In genomic region chr2:233265899-233266431, GRCh38 we compare ENCODE assay signal across 20 cellular contexts. TPM values are rescaled to one million over a fixed set of nuclear protein-coding genes. Genes with fewer than 3 reads are reported as not detected.
A peak's percentile ranks its signal among the peaks of the same experiment; 100 is the strongest.
DNase-seq lines count a peak whose midpoint lies in the region; ATAC-seq and TF ChIP-seq lines count a peak whose summit lies in the region.
"Had no signal": no experiment of that assay in that cellular context is flagged by ENCODE, and none has a peak within 500 bp of the region (broad histone marks: within the 10 kb centered on the region; RNA-seq: fewer than 3 reads in every experiment).

No MANE protein-coding gene starts in this region.

- no peak for ATAC-seq in activated T-helper 17 cell treated with anti-CD3 and anti-CD28 coated beads, Interleukin-2, amount 50 U/mL, for 72 hours (replicated peaks)
- no peak for ATAC-seq in naive thymus-derived CD4-positive, alpha-beta T cell
- ATAC-seq in GM21737 (IDR thresholded peaks at IDR 0.05; ENCODE audit: unreplicated experiment) = no peak

- H3K4me1 Mint-ChIP-seq in CD4-positive, alpha-beta memory T cell = peaks cover 45 to 77% (median 68%) of the 10 kb centered on the region in 4 donors
- peaks cover 64% of the 10 kb centered on the region for H3K4me1 Mint-ChIP-seq in activated T-helper 17 cell treated with anti-CD3 and anti-CD28 coated beads, Interleukin-2, amount 50 U/mL, for 72 hours
- peaks cover 41 to 81% (median 72%) of the 10 kb centered on the region in 7 donors for H3K4me1 Mint-ChIP-seq in naive thymus-derived CD4-positive, alpha-beta T cell

- POLR2A ChIA-PET in CD4-positive, alpha-beta memory T cell (lab: Charles Lee; ENCODE audit: partially characterized antibody) = interaction anchor here (10.8 kb wide), 1 partner anchor 14 kb away, joined by 162 read pairs; the partner anchor contains the start of gene ATG16L1
- POLR2A ChIA-PET in naive thymus-derived CD4-positive, alpha-beta T cell (lab: Charles Lee) = interaction anchor here (1.0 to 4.4 kb wide), 4 partner anchors 9 to 153 kb away, joined by 3 to 38 read pairs (median 4); partner anchors contain the start of gene ATG16L1
- POLR2A ChIA-PET in A673 (lab: Charles Lee; ENCODE audit: low non-redundant PET) = no interaction called here

- in situ Hi-C loops in GM13976 (cut with MboI; ENCODE audit: low sequenced_read_pairs, unreplicated experiment) = loop anchor here (25.0 kb wide), 1 partner anchor 654 kb away; no protein-coding TSS in a partner anchor

- DNase-seq in CD4-positive, alpha-beta memory T cell = no peak
- DNase-seq in GM13976 (ENCODE audit: low spot score) (peak; percentile 46), DMS79 (lab: John Stamatoyannopoulos, UW) (no peak), A673 (ENCODE audit: low spot score) (no peak)
- DNase-seq in naive thymus-derived CD4-positive, alpha-beta T cell = no peak
- DNase-seq: activated effector memory CD4-positive, alpha-beta T cell treated with Interleukin-2 at 50 U/mL for 16 hours; central memory CD4-positive, alpha-beta T cell; GDM1; HCEC 1CT; KG1; kidney; NCI-H446 treated with DMSO at 0.1 percent for 48 hours; OCI-M1; SK-N-SH had no signal

- peak overlapping the region; percentile 70 to 99 (median 97) for H3K27ac Mint-ChIP-seq in CD4-positive, alpha-beta memory T cell
- H3K27ac Mint-ChIP-seq in activated T-helper 17 cell treated with anti-CD3 and anti-CD28 coated beads, Interleukin-2, amount 50 U/mL, for 72 hours = peak overlapping the region; percentile 98
- H3K27ac Mint-ChIP-seq in naive thymus-derived CD4-positive, alpha-beta T cell = peak overlapping the region; percentile 95 to 100 (median 99)
- H3K27ac Mint-ChIP-seq: CD14-positive monocyte had no signal

- H3K27me3 ChIP-seq in CD4-positive, alpha-beta memory T cell (ENCODE audit: insufficient read depth, low read length) = no peaks in the 10 kb centered on the region
- no peaks in the 10 kb centered on the region for H3K27me3 ChIP-seq in naive thymus-derived CD4-positive, alpha-beta T cell (ENCODE audit: control insufficient read depth in 2 of 2, insufficient read depth in 2 of 2, low read length in 2 of 2)
- H3K27me3 ChIP-seq in A673 (replicated peaks; ENCODE audit: insufficient read depth, low read depth, low read length, poor library complexity) = no peaks in the 10 kb centered on the region
- H3K27me3 ChIP-seq: right atrium auricular region had no signal

- intact Hi-C loops in CD4-positive, alpha-beta memory T cell (cut with micrococcal nuclease) = loop anchor here (5.0 to 10.0 kb wide), 4 partner anchors 86 to 659 kb away; partner anchors contain the start of gene DGKD
- intact Hi-C loops in naive thymus-derived CD4-positive, alpha-beta T cell (cut with micrococcal nuclease) = loop anchor here (5.0 kb wide), 6 partner anchors 136 to 1559 kb away; partner anchors contain the start of genes EIF4E2 (in 1 of the 2), GIGYF2 (in 1 of the 2), PTMA (in 1 of the 2) and TIGD1 (in 1 of the 2)
- intact Hi-C loops in A673 (cut with micrococcal nuclease; ENCODE audit: unreplicated experiment) = no loop called here

- H3K4me3 ChIP-seq in CD4-positive, alpha-beta memory T cell (ENCODE audit: low read length in 2 of 2) = no peak overlapping the region
- no peak overlapping the region for H3K4me3 ChIP-seq in naive thymus-derived CD4-positive, alpha-beta T cell (ENCODE audit: low read length)
- no peak overlapping the region for H3K4me3 ChIP-seq in A673 (ENCODE audit: low read depth, low read length, poor library complexity, severe bottlenecking)
- H3K4me3 ChIP-seq: right atrium auricular region had no signal

- TF ChIP-seq CTCF in GM13976 (IDR thresholded peaks at IDR 0.05; ENCODE audit: borderline replicate concordance, control extremely low read depth, extremely low read depth, insufficient read depth, missing control alignments) (no peak), A673 (conservative IDR thresholded peaks at IDR 0.05; ENCODE audit: low read depth, low read length) (no peak)

- H3K9me3 Mint-ChIP-seq in CD4-positive, alpha-beta memory T cell = no peaks in the 10 kb centered on the region
- H3K9me3 Mint-ChIP-seq in activated T-helper 17 cell treated with anti-CD3 and anti-CD28 coated beads, Interleukin-2, amount 50 U/mL, for 72 hours = no peaks in the 10 kb centered on the region
- peaks cover 0 to 2% (median 0%) of the 10 kb centered on the region in 11 donors for H3K9me3 Mint-ChIP-seq in naive thymus-derived CD4-positive, alpha-beta T cell
- H3K9me3 Mint-ChIP-seq: CD14-positive monocyte had no signal

- H3K27ac ChIP-seq in CD4-positive, alpha-beta memory T cell (ENCODE audit: low read depth, low read length) = peak overlapping the region; percentile 81
- H3K27ac ChIP-seq in naive thymus-derived CD4-positive, alpha-beta T cell (ENCODE audit: low read depth, low read length) = peak overlapping the region; percentile 79
- no peak overlapping the region for H3K27ac ChIP-seq in A673 (ENCODE audit: low read depth, low read length, poor library complexity, severe bottlenecking)
- H3K27ac ChIP-seq: right atrium auricular region had no signal

- peaks cover 66 to 86% of the 10 kb centered on the region in 2 donors for H3K36me3 Mint-ChIP-seq in CD4-positive, alpha-beta memory T cell
- H3K36me3 Mint-ChIP-seq in activated T-helper 17 cell treated with anti-CD3 and anti-CD28 coated beads, Interleukin-2, amount 50 U/mL, for 72 hours (ENCODE audit: low read depth) = peaks cover 100% of the 10 kb centered on the region
- peaks cover 28 to 73% (median 52%) of the 10 kb centered on the region in 5 donors for H3K36me3 Mint-ChIP-seq in naive thymus-derived CD4-positive, alpha-beta T cell

- no peaks in the 10 kb centered on the region for H3K27me3 Mint-ChIP-seq in CD4-positive, alpha-beta memory T cell
- H3K27me3 Mint-ChIP-seq in activated T-helper 17 cell treated with anti-CD3 and anti-CD28 coated beads, Interleukin-2, amount 50 U/mL, for 72 hours = no peaks in the 10 kb centered on the region
- H3K27me3 Mint-ChIP-seq in naive thymus-derived CD4-positive, alpha-beta T cell = no peaks in the 10 kb centered on the region

- no peaks in the 10 kb centered on the region for H3K9me3 ChIP-seq in CD4-positive, alpha-beta memory T cell (ENCODE audit: control insufficient read depth in 1 of 2, low read length in 2 of 2)
- no peaks in the 10 kb centered on the region for H3K9me3 ChIP-seq in naive thymus-derived CD4-positive, alpha-beta T cell (ENCODE audit: control insufficient read depth in 2 of 3, low read length in 3 of 3)
- no peaks in the 10 kb centered on the region for H3K9me3 ChIP-seq in A673 (ENCODE audit: low read depth, low read length, poor library complexity, severe bottlenecking)
- H3K9me3 ChIP-seq: right atrium auricular region, SK-N-SH had no signal

- peaks cover 60% of the 10 kb centered on the region for H3K36me3 ChIP-seq in CD4-positive, alpha-beta memory T cell (ENCODE audit: insufficient read depth, low read length)
- peaks cover 17 to 55% (median 41%) of the 10 kb centered on the region in 3 experiments for H3K36me3 ChIP-seq in naive thymus-derived CD4-positive, alpha-beta T cell (ENCODE audit: control insufficient read depth in 2 of 3, insufficient read depth in 3 of 3, low read length in 3 of 3)
- H3K36me3 ChIP-seq in A673 (ENCODE audit: insufficient read depth, low read length, poor library complexity, severe bottlenecking) = peaks cover 87% of the 10 kb centered on the region

- peaks cover 60% of the 10 kb centered on the region for H3K4me1 ChIP-seq in CD4-positive, alpha-beta memory T cell (ENCODE audit: insufficient read depth, low read length)
- peaks cover 44 to 54% of the 10 kb centered on the region in 2 donors for H3K4me1 ChIP-seq in naive thymus-derived CD4-positive, alpha-beta T cell (ENCODE audit: control insufficient read depth in 2 of 2, insufficient read depth in 2 of 2, low read length in 2 of 2)
- no peaks in the 10 kb centered on the region for H3K4me1 ChIP-seq in A673 (ENCODE audit: insufficient read depth, low read length, poor library complexity, severe bottlenecking)
- H3K4me1 ChIP-seq: right atrium auricular region had no signal

- peak overlapping the region in 2 of 8 donors; percentile 8 to 32 for H3K4me3 Mint-ChIP-seq in CD4-positive, alpha-beta memory T cell
- no peak overlapping the region for H3K4me3 Mint-ChIP-seq in activated T-helper 17 cell treated with anti-CD3 and anti-CD28 coated beads, Interleukin-2, amount 50 U/mL, for 72 hours
- peak overlapping the region in 4 of 10 donors; percentile 5 to 79 (median 33) for H3K4me3 Mint-ChIP-seq in naive thymus-derived CD4-positive, alpha-beta T cell
- H3K4me3 Mint-ChIP-seq: CD14-positive monocyte had no signal

- CTCF ChIA-PET in CD4-positive, alpha-beta memory T cell (lab: Charles Lee; ENCODE audit: partially characterized antibody) = interaction anchor here (0.8 to 2.0 kb wide), 4 partner anchors 10 to 34 kb away, joined by 3 to 10 read pairs (median 3); partner anchors contain the start of gene ATG16L1
- CTCF ChIA-PET in naive thymus-derived CD4-positive, alpha-beta T cell (lab: Charles Lee) = interaction anchor here (0.6 to 0.7 kb wide), 3 partner anchors 90 to 205 kb away, joined by 3 read pairs; no protein-coding TSS in a partner anchor
- CTCF ChIA-PET in A673 (lab: Charles Lee) = no interaction called here

- no TSS peak for BruUV-seq in A673 (replicated peaks; lab: Mats Ljungman, UMichigan)

RNA-seq across cellular contexts. Expression of gene ATG16L1, which starts 14.5 kb away (rescaled TPM):
- 10 to 100 TPM; 81.1 to 89.4 TPM for total RNA-seq in CD4-positive, alpha-beta memory T cell
- polyA plus RNA-seq in CD4-positive, alpha-beta memory T cell = 10 to 100 TPM; 12.3 to 20.0 TPM
- total RNA-seq in activated T-helper 17 cell treated with anti-CD3 and anti-CD28 coated beads, Interleukin-2, amount 50 U/mL, for 72 hours = 10 to 100 TPM; 24.5 to 34.1 TPM
- 100 to 1,000 TPM in 1 of 5 experiments, 10 to 100 TPM in 4; 61.7 to 115 (median 83.3) TPM for total RNA-seq in naive thymus-derived CD4-positive, alpha-beta T cell
- polyA plus RNA-seq in naive thymus-derived CD4-positive, alpha-beta T cell = 10 to 100 TPM; 16.0 to 21.9 TPM
- total RNA-seq in A673 (2021) = 38.2 and 43.2 TPM in 2 replicates

RNA-seq across cellular contexts. Expression of gene SAG, which starts 41.7 kb away (rescaled TPM):
- total RNA-seq in CD4-positive, alpha-beta memory T cell = under 1 TPM in 1 of 2 experiments, not detected in 1; 0.06 TPM
- not detected for polyA plus RNA-seq in CD4-positive, alpha-beta memory T cell
- 1 to 10 TPM in 1 of 2 donors, under 1 TPM in 1; 0.04 to 1.7 TPM for total RNA-seq in activated T-helper 17 cell treated with anti-CD3 and anti-CD28 coated beads, Interleukin-2, amount 50 U/mL, for 72 hours
- total RNA-seq in naive thymus-derived CD4-positive, alpha-beta T cell = under 1 TPM in 3 of 5 experiments, not detected in 2; 0.05 to 0.65 (median 0.10) TPM
- not detected for polyA plus RNA-seq in naive thymus-derived CD4-positive, alpha-beta T cell
- 1.3 and 2.4 TPM in 2 replicates for total RNA-seq in A673 (2021)
- total RNA-seq: endothelial cell of umbilical vein, kidney, urinary bladder had no signal
- polyA plus RNA-seq: endothelial cell of umbilical vein, SK-N-SH had no signal
